In genomic region chr15:40554164-40554530, GRCh38 we compare ENCODE assay signal across 1 cellular context.
TF ChIP-seq lines count a peak whose summit lies in the region.

No MANE protein-coding gene starts in this region.

TF ChIP-seq in H1, 55 proteins besides CTCF, POLR2A, EP300 and RAD21:
- TF ChIP-seq SRF (IDR thresholded peaks at IDR 0.05; ENCODE audit: low read depth, low read length) (no peak), NANOG (IDR thresholded peaks at IDR 0.05; ENCODE audit: insufficient read depth, low read depth, low read length, poor library complexity, severe bottlenecking) (peak; percentile 23)
